8 cellular contexts compared by ENCODE assay signal in genomic region chr2:231199219-231199618, GRCh38. TPM values are rescaled to one million over a fixed set of nuclear protein-coding genes. Genes with fewer than 3 reads are reported as not detected.
DNase-seq lines count a peak whose midpoint lies in the region; ATAC-seq and TF ChIP-seq lines count a peak whose summit lies in the region.

No MANE protein-coding gene starts in this region.

- peaks cover 0 to 3% (median under 1%) of the 10 kb centered on the region in 5 donors for H3K27me3 Mint-ChIP-seq in naive thymus-derived CD8-positive, alpha-beta T cell

- DNase-seq in BJ (ENCODE audit: low read depth) (no peak), Karpas-422 (no peak), coronary artery (ENCODE audit: low spot score) (no peak), cortex of kidney (lab: John Stamatoyannopoulos, UW) (no peak)
- no peak for DNase-seq in naive thymus-derived CD8-positive, alpha-beta T cell
- no peak for DNase-seq in NK-92 treated with Interleukin-12 subunit alpha and Interleukin-12 subunit beta, amount 100 ng/mL, for 24 hours (lab: John Stamatoyannopoulos, UW)

- peaks cover 3% of the 10 kb centered on the region for H3K36me3 ChIP-seq in BJ (ENCODE audit: control insufficient read depth, insufficient read depth, low read length)
- no peaks in the 10 kb centered on the region for H3K36me3 ChIP-seq in Karpas-422 (ENCODE audit: insufficient read depth, low read length)

- H3K4me1 ChIP-seq in Karpas-422 (ENCODE audit: low read length) = peaks cover 13% of the 10 kb centered on the region

- H3K4me1 Mint-ChIP-seq in naive thymus-derived CD8-positive, alpha-beta T cell = peaks cover 6 to 16% (median 9%) of the 10 kb centered on the region in 4 donors

- no peaks in the 10 kb centered on the region for H3K79me2 ChIP-seq in Karpas-422 (ENCODE audit: low read length)

- POLR2A ChIA-PET in BJ (lab: Charles Lee) = interaction anchor here (0.7 kb wide), 1 partner anchor 231 kb away, joined by 4 read pairs; no protein-coding TSS in a partner anchor
- POLR2A ChIA-PET in naive thymus-derived CD8-positive, alpha-beta T cell (lab: Charles Lee) = no interaction called here

- no peaks in the 10 kb centered on the region for H4K20me1 ChIP-seq in Karpas-422 (ENCODE audit: insufficient read depth, low read depth, low read length)

- peak overlapping the region in 9 of 10 donors; percentile 34 to 87 (median 76) for H3K27ac Mint-ChIP-seq in naive thymus-derived CD8-positive, alpha-beta T cell

- H3K9me2 ChIP-seq in Karpas-422 (replicated peaks; ENCODE audit: insufficient read depth, low read length) = no peaks in the 10 kb centered on the region

- H3K9me3 Mint-ChIP-seq in naive thymus-derived CD8-positive, alpha-beta T cell = no peaks in the 10 kb centered on the region

- no peak for ATAC-seq in naive thymus-derived CD8-positive, alpha-beta T cell
- no peak for ATAC-seq in GM21717 (IDR thresholded peaks at IDR 0.05; ENCODE audit: unreplicated experiment)
- ATAC-seq in HG03439 (IDR thresholded peaks at IDR 0.05; ENCODE audit: unreplicated experiment) = no peak

- peak overlapping the region; percentile 79 for H3K9ac ChIP-seq in Karpas-422 (ENCODE audit: low read length)

- no peak overlapping the region for H2AFZ ChIP-seq in Karpas-422 (ENCODE audit: low read length)

- H3K27me3 ChIP-seq in BJ (ENCODE audit: control insufficient read depth, insufficient read depth, low read length) = no peaks in the 10 kb centered on the region
- no peaks in the 10 kb centered on the region for H3K27me3 ChIP-seq in Karpas-422 (ENCODE audit: low read length)

- H3K4me3 Mint-ChIP-seq in naive thymus-derived CD8-positive, alpha-beta T cell = peak overlapping the region; percentile 84 to 95 (median 87)

- TF ChIP-seq CTCF in BJ (IDR thresholded peaks at IDR 0.05; ENCODE audit: insufficient read depth, low read depth, low read length) = no peak
- TF ChIP-seq CTCF in coronary artery (IDR thresholded peaks at IDR 0.05) = no peak

- CTCF ChIA-PET in BJ (lab: Yijun Ruan, JAX) = interaction anchor here (0.8 to 4.1 kb wide), 4 partner anchors 56 to 109 kb away, joined by 3 to 25 read pairs (median 4); no protein-coding TSS in a partner anchor

- H3K9me3 ChIP-seq in Karpas-422 (ENCODE audit: low read length) = no peaks in the 10 kb centered on the region

- peak overlapping the region; percentile 69 for H3K4me2 ChIP-seq in Karpas-422 (ENCODE audit: low read depth, low read length, poor library complexity, severe bottlenecking)

- H3K4me3 ChIP-seq in BJ (ENCODE audit: low read depth, low read length) = peak overlapping the region; percentile 71
- peak overlapping the region; percentile 77 for H3K4me3 ChIP-seq in Karpas-422 (ENCODE audit: low read length)
- H3K4me3 ChIP-seq in coronary artery = peak overlapping the region; percentile 97

- H3K27ac ChIP-seq in Karpas-422 (ENCODE audit: low read length) (no peak overlapping the region), coronary artery (peak overlapping the region in 1 of 2 donors; percentile 1)

- H3K36me3 Mint-ChIP-seq in naive thymus-derived CD8-positive, alpha-beta T cell = no peaks in the 10 kb centered on the region

RNA-seq across cellular contexts. Expression of gene ARMC9, which starts 0.8 kb away (rescaled TPM):
- polyA plus RNA-seq in BJ (2011; rRNA removed) = 66.4 and 83.1 TPM in 2 replicates
- polyA minus RNA-seq in BJ (2011; rRNA and poly(A)+ RNA removed) = 97.8 and 114 TPM in 2 replicates
- 7.7 and 11.5 TPM in 2 replicates for total RNA-seq in Karpas-422 (2014; rRNA removed; shearing (Covaris generic); ENCODE audit: low replicate concordance)
- total RNA-seq in naive thymus-derived CD8-positive, alpha-beta T cell = 1 to 10 TPM; 1.7 to 2.0 TPM
- 1 to 10 TPM in 2 of 3 donors, under 1 TPM in 1; 0.78 to 2.6 (median 2.2) TPM for polyA plus RNA-seq in naive thymus-derived CD8-positive, alpha-beta T cell
